Comparison of ENCODE assay signal across 1 cellular context in genomic region chr2:172555522-172556283, GRCh38.
TF ChIP-seq lines count a peak whose summit lies in the region.

Gene PDK1, plus strand, starts transcription at chr2:172556090. Its CDS starts 61 bp downstream, at chr2:172556151.

TF ChIP-seq in SK-N-SH, 30 proteins besides CTCF, POLR2A, EP300 and RAD21 (continued from another document):
- no peak for TF ChIP-seq ZBTB33 (IDR thresholded peaks at IDR 0.05; ENCODE audit: borderline replicate concordance, low read depth)
- no peak for TF ChIP-seq USF2 (IDR thresholded peaks at IDR 0.05; ENCODE audit: borderline replicate concordance, low read depth, low read length)
- no peak for TF ChIP-seq MEF2A (IDR thresholded peaks at IDR 0.05; ENCODE audit: borderline replicate concordance, low read depth)
- TF ChIP-seq EZH2phosphoT487 (IDR thresholded peaks at IDR 0.05; ENCODE audit: borderline replicate concordance, low read depth): no peak
- peak; percentile 36; the same call in 1 of the 2 replicates for TF ChIP-seq TAF1 (IDR thresholded peaks at IDR 0.05; ENCODE audit: borderline replicate concordance, low read depth, low read length)
- peak; percentile 39 for TF ChIP-seq MAX (IDR thresholded peaks at IDR 0.05; ENCODE audit: low read depth)
- no peak for TF ChIP-seq FOXJ3 (CRISPR knock-in tag; IDR thresholded peaks at IDR 0.05)
- TF ChIP-seq MXI1 (IDR thresholded peaks at IDR 0.05; ENCODE audit: low read depth, low read length): peak; percentile 65
- TF ChIP-seq RXRA (IDR thresholded peaks at IDR 0.05; ENCODE audit: borderline replicate concordance, low read depth): no peak
- peak; percentile 5; the same call in 1 of the 2 replicates for TF ChIP-seq PBX3 (IDR thresholded peaks at IDR 0.05)
- TF ChIP-seq SMC3 (IDR thresholded peaks at IDR 0.05; ENCODE audit: low read depth, low read length): no peak
- peak; percentile 85 for TF ChIP-seq POLR2AphosphoS5 (IDR thresholded peaks at IDR 0.05; ENCODE audit: low read depth, low read length)
TF ChIP-seq in SK-N-SH: peak in this region for 9.
